1 cellular context compared by ENCODE assay signal in the genomic region with DNA sequence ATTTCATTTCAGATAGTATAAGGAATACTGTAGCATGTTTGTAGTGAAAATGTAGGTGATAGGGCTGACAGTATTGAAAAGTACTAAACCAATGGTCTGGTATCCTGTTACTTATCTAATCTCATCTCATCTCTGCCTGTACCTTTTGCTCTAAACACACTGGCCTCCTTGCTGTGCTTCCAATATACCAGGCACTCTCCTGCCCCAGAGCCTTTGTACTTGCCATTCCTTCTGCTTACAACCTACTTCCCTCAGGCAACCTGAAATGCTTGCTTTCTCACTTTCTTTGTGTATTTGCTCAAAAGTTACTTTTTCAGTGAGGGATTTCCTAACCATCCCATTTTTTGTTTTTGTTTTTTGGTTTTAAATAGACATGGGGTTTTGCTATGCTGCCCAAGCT.
TF ChIP-seq lines count a peak whose summit lies in the region.

No MANE protein-coding gene starts in this region.

TF ChIP-seq in GM12878, 131 proteins besides CTCF, POLR2A, EP300 and RAD21 (continued from another document):
- TF ChIP-seq, protein P1, sequence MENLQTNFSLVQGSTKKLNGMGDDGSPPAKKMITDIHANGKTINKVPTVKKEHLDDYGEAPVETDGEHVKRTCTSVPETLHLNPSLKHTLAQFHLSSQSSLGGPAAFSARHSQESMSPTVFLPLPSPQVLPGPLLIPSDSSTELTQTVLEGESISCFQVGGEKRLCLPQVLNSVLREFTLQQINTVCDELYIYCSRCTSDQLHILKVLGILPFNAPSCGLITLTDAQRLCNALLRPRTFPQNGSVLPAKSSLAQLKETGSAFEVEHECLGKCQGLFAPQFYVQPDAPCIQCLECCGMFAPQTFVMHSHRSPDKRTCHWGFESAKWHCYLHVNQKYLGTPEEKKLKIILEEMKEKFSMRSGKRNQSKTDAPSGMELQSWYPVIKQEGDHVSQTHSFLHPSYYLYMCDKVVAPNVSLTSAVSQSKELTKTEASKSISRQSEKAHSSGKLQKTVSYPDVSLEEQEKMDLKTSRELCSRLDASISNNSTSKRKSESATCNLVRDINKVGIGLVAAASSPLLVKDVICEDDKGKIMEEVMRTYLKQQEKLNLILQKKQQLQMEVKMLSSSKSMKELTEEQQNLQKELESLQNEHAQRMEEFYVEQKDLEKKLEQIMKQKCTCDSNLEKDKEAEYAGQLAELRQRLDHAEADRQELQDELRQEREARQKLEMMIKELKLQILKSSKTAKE (IDR thresholded peaks at IDR 0.05; ENCODE audit: low read depth, poor library complexity, severe bottlenecking): no peak
- TF ChIP-seq, protein P2, sequence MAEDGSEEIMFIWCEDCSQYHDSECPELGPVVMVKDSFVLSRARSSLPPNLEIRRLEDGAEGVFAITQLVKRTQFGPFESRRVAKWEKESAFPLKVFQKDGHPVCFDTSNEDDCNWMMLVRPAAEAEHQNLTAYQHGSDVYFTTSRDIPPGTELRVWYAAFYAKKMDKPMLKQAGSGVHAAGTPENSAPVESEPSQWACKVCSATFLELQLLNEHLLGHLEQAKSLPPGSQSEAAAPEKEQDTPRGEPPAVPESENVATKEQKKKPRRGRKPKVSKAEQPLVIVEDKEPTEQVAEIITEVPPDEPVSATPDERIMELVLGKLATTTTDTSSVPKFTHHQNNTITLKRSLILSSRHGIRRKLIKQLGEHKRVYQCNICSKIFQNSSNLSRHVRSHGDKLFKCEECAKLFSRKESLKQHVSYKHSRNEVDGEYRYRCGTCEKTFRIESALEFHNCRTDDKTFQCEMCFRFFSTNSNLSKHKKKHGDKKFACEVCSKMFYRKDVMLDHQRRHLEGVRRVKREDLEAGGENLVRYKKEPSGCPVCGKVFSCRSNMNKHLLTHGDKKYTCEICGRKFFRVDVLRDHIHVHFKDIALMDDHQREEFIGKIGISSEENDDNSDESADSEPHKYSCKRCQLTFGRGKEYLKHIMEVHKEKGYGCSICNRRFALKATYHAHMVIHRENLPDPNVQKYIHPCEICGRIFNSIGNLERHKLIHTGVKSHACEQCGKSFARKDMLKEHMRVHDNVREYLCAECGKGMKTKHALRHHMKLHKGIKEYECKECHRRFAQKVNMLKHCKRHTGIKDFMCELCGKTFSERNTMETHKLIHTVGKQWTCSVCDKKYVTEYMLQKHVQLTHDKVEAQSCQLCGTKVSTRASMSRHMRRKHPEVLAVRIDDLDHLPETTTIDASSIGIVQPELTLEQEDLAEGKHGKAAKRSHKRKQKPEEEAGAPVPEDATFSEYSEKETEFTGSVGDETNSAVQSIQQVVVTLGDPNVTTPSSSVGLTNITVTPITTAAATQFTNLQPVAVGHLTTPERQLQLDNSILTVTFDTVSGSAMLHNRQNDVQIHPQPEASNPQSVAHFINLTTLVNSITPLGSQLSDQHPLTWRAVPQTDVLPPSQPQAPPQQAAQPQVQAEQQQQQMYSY (CRISPR knock-in tag; IDR thresholded peaks at IDR 0.05): no peak
